25 cellular contexts compared by ENCODE assay signal in genomic region chr9:121672213-121672612, GRCh38. TPM values are rescaled to one million over a fixed set of nuclear protein-coding genes. Genes with fewer than 3 reads are reported as not detected.
DNase-seq lines count a peak whose midpoint lies in the region; ATAC-seq, FAIRE-seq and TF ChIP-seq lines count a peak whose summit lies in the region.
"Had no signal": no experiment of that assay in that cellular context is flagged by ENCODE, and none has a peak within 500 bp of the region (broad histone marks: within the 10 kb centered on the region; RNA-seq: fewer than 3 reads in every experiment).

No MANE protein-coding gene starts in this region.

- no peak for ATAC-seq in right cardiac atrium
- ATAC-seq in stimulated activated naive CD8-positive, alpha-beta T cell treated with anti-CD3 and anti-CD28 coated beads, Interleukin-15, amount 100 ng/mL, for 72 hours = no peak
- ATAC-seq in GM18858 (IDR thresholded peaks at IDR 0.05; ENCODE audit: unreplicated experiment) = no peak
- ATAC-seq: natural killer cell treated with Interleukin-12 subunit alpha and Interleukin-12 subunit beta and Interleukin-15 and Interleukin-18, amount 100 ng/mL, for 72 hours had no signal

- H2BK15ac ChIP-seq in mesenchymal stem cell (ENCODE audit: low read depth, poor library complexity, severe bottlenecking) = no peak overlapping the region

- no peaks in the 10 kb centered on the region for H3K27me3 ChIP-seq in right cardiac atrium (ENCODE audit: control insufficient read depth, insufficient read depth)
- H3K27me3 ChIP-seq in right atrium auricular region = no peaks in the 10 kb centered on the region
- no peaks in the 10 kb centered on the region for H3K27me3 ChIP-seq in mesenchymal stem cell (ENCODE audit: control insufficient read depth in 1 of 2, insufficient read depth in 1 of 2, low read length in 2 of 2)
- H3K27me3 ChIP-seq: hepatocyte had no signal

- peak overlapping the region; percentile 68 for H3K9ac ChIP-seq in mesenchymal stem cell (ENCODE audit: low read length)

- H3K4me3 ChIP-seq in right cardiac atrium (ENCODE audit: low read length) = no peak overlapping the region
- no peak overlapping the region for H3K4me3 ChIP-seq in right atrium auricular region
- no peak overlapping the region for H3K4me3 ChIP-seq in mesenchymal stem cell (ENCODE audit: insufficient read depth in 1 of 2, low read depth in 1 of 2, low read length in 2 of 2)
- H3K4me3 ChIP-seq: hepatocyte, smooth muscle cell had no signal

- no peak for TF ChIP-seq POLR2A in H54 (IDR thresholded peaks at IDR 0.05; ENCODE audit: low read depth, low read length)

- H3K9me3 ChIP-seq in right cardiac atrium (ENCODE audit: control insufficient read depth, low read length) (no peaks in the 10 kb centered on the region), right atrium auricular region (no peaks in the 10 kb centered on the region), mesenchymal stem cell (ENCODE audit: control insufficient read depth, low read length) (no peaks in the 10 kb centered on the region)

- H2AFZ ChIP-seq in mesenchymal stem cell (ENCODE audit: low read depth, low read length) = no peak overlapping the region
- H2AFZ ChIP-seq: hepatocyte had no signal

- intact Hi-C loops in right cardiac atrium (cut with DNase I) = no loop called here

- H3K36me3 ChIP-seq in right atrium auricular region = no peaks in the 10 kb centered on the region
- peaks cover 0 to 2% of the 10 kb centered on the region in 2 experiments for H3K36me3 ChIP-seq in mesenchymal stem cell (ENCODE audit: control insufficient read depth in 1 of 2, insufficient read depth in 2 of 2, low read depth in 1 of 2, low read length in 2 of 2)

- TF ChIP-seq CTCF in right atrium auricular region (IDR thresholded peaks at IDR 0.05) (no peak), brain (conservative IDR thresholded peaks at IDR 0.05) (no peak)

- H4K91ac ChIP-seq in mesenchymal stem cell (ENCODE audit: low read length) = no peak overlapping the region

- no peak overlapping the region for H2BK12ac ChIP-seq in mesenchymal stem cell (ENCODE audit: low read length in 2 of 2)

- peaks cover 21% of the 10 kb centered on the region for H3K79me1 ChIP-seq in mesenchymal stem cell (replicated peaks; ENCODE audit: low read length, poor library complexity, severe bottlenecking)

- peaks cover 21% of the 10 kb centered on the region for H3K4me1 ChIP-seq in right cardiac atrium (ENCODE audit: control insufficient read depth, insufficient read depth, low read length)
- peaks cover 0 to 67% of the 10 kb centered on the region in 2 donors for H3K4me1 ChIP-seq in right atrium auricular region
- peaks cover 24% of the 10 kb centered on the region for H3K4me1 ChIP-seq in mesenchymal stem cell (ENCODE audit: control insufficient read depth, insufficient read depth, low read depth, low read length)

- H3K4me1 Mint-ChIP-seq in brain = peaks cover 57% of the 10 kb centered on the region
- no peaks in the 10 kb centered on the region for H3K4me1 Mint-ChIP-seq in stimulated activated naive CD8-positive, alpha-beta T cell treated with anti-CD3 and anti-CD28 coated beads, Interleukin-15, amount 100 ng/mL, for 72 hours
- no peaks in the 10 kb centered on the region for H3K4me1 Mint-ChIP-seq in activated naive CD8-positive, alpha-beta T cell treated with anti-CD3 and anti-CD28 coated beads for 36 hours
- H3K4me1 Mint-ChIP-seq: CD4-positive, CD25-positive, alpha-beta regulatory T cell; memory B cell had no signal

- H2BK120ac ChIP-seq in mesenchymal stem cell (ENCODE audit: low read depth, low read length) = no peak overlapping the region

- H3K27me3 Mint-ChIP-seq in brain = no peaks in the 10 kb centered on the region
- peaks cover 9% of the 10 kb centered on the region for H3K27me3 Mint-ChIP-seq in stimulated activated naive CD8-positive, alpha-beta T cell treated with anti-CD3 and anti-CD28 coated beads, Interleukin-15, amount 100 ng/mL, for 72 hours
- H3K27me3 Mint-ChIP-seq in activated naive CD8-positive, alpha-beta T cell treated with anti-CD3 and anti-CD28 coated beads for 36 hours = peaks cover 3% of the 10 kb centered on the region

- no peak overlapping the region for H3K14ac ChIP-seq in mesenchymal stem cell (ENCODE audit: low read length in 2 of 2)

- DNase-seq in right cardiac atrium (no peak), right atrium auricular region (ENCODE audit: low spot score) (no peak), mesenchymal stem cell (no peak), H54 (ENCODE audit: insufficient read length, low spot score) (no peak)
- DNase-seq in stimulated activated naive CD8-positive, alpha-beta T cell treated with anti-CD3 and anti-CD28 coated beads, Interleukin-15, amount 100 ng/mL, for 72 hours = no peak
- DNase-seq in activated naive CD8-positive, alpha-beta T cell treated with anti-CD3 and anti-CD28 coated beads for 36 hours = no peak
- DNase-seq: ACHN; activated gamma-delta T cell treated with Interleukin-2 at 50 U/mL for 16 hours; CD4-positive, CD25-positive, alpha-beta regulatory T cell; cerebellar nuclear complex; endodermal cell; islet precursor cell; Karpas-422; NCI-H1092; NCI-H2081; NCI-H526 treated with DMSO at 0.1 percent for 48 hours; SHP77 treated with DMSO at 0.1 percent for 48 hours; stimulated activated CD4-positive, alpha-beta T cell treated with anti-CD3 and anti-CD28 coated beads, Interleukin-4, amount 100 ng/mL, for 24 hours had no signal

- H3K23ac ChIP-seq in mesenchymal stem cell (ENCODE audit: low read length in 2 of 2) = no peak overlapping the region

- H3K27ac ChIP-seq in right cardiac atrium (ENCODE audit: low read length) (peak overlapping the region; percentile 31), right atrium auricular region (no peak overlapping the region), mesenchymal stem cell (ENCODE audit: low read length, poor library complexity, severe bottlenecking) (no peak overlapping the region)
- H3K27ac ChIP-seq: hepatocyte, VCaP had no signal

- no peak overlapping the region for H3K18ac ChIP-seq in mesenchymal stem cell (ENCODE audit: low read depth in 1 of 2, low read length in 2 of 2)

- no peak overlapping the region for H2BK5ac ChIP-seq in mesenchymal stem cell (ENCODE audit: low read depth, low read length, poor library complexity, severe bottlenecking)

- H3K4me2 ChIP-seq in mesenchymal stem cell (ENCODE audit: low read length, poor library complexity, severe bottlenecking) = no peak overlapping the region
- H3K4me2 ChIP-seq: hepatocyte, smooth muscle cell had no signal

- peaks cover 31% of the 10 kb centered on the region for H3K36me3 Mint-ChIP-seq in brain
- H3K36me3 Mint-ChIP-seq in activated naive CD8-positive, alpha-beta T cell treated with anti-CD3 and anti-CD28 coated beads for 36 hours = no peaks in the 10 kb centered on the region
- H3K36me3 Mint-ChIP-seq: CD4-positive, CD25-positive, alpha-beta regulatory T cell; memory B cell; natural killer cell treated with Interleukin-12 subunit alpha and Interleukin-12 subunit beta and Interleukin-15 and Interleukin-18, amount 100 ng/mL, for 72 hours had no signal

- H2AK5ac ChIP-seq in mesenchymal stem cell (ENCODE audit: low read length, severe bottlenecking) = no peak overlapping the region

- H3K27ac Mint-ChIP-seq in brain = peak overlapping the region; percentile 52 to 95 (median 57)
- no peak overlapping the region for H3K27ac Mint-ChIP-seq in stimulated activated naive CD8-positive, alpha-beta T cell treated with anti-CD3 and anti-CD28 coated beads, Interleukin-15, amount 100 ng/mL, for 72 hours
- no peak overlapping the region for H3K27ac Mint-ChIP-seq in activated naive CD8-positive, alpha-beta T cell treated with anti-CD3 and anti-CD28 coated beads for 36 hours
- H3K27ac Mint-ChIP-seq: CD4-positive, CD25-positive, alpha-beta regulatory T cell; endodermal cell; memory B cell; natural killer cell treated with Interleukin-12 subunit alpha and Interleukin-12 subunit beta and Interleukin-15 and Interleukin-18, amount 100 ng/mL, for 72 hours had no signal

- H3K9me3 Mint-ChIP-seq in brain = peaks cover 0 to 3% (median 0%) of the 10 kb centered on the region in 5 experiments
- no peaks in the 10 kb centered on the region for H3K9me3 Mint-ChIP-seq in stimulated activated naive CD8-positive, alpha-beta T cell treated with anti-CD3 and anti-CD28 coated beads, Interleukin-15, amount 100 ng/mL, for 72 hours
- no peaks in the 10 kb centered on the region for H3K9me3 Mint-ChIP-seq in activated naive CD8-positive, alpha-beta T cell treated with anti-CD3 and anti-CD28 coated beads for 36 hours
- H3K9me3 Mint-ChIP-seq: memory B cell; natural killer cell treated with Interleukin-12 subunit alpha and Interleukin-12 subunit beta and Interleukin-15 and Interleukin-18, amount 100 ng/mL, for 72 hours had no signal

- no peak overlapping the region for H4K8ac ChIP-seq in mesenchymal stem cell (ENCODE audit: low read length)

- H3K4me3 Mint-ChIP-seq in brain = peak overlapping the region in 1 of 5 experiments; percentile 45
- no peak overlapping the region for H3K4me3 Mint-ChIP-seq in stimulated activated naive CD8-positive, alpha-beta T cell treated with anti-CD3 and anti-CD28 coated beads, Interleukin-15, amount 100 ng/mL, for 72 hours
- no peak overlapping the region for H3K4me3 Mint-ChIP-seq in activated naive CD8-positive, alpha-beta T cell treated with anti-CD3 and anti-CD28 coated beads for 36 hours
- H3K4me3 Mint-ChIP-seq: CD4-positive, CD25-positive, alpha-beta regulatory T cell; endodermal cell; memory B cell; natural killer cell treated with Interleukin-12 subunit alpha and Interleukin-12 subunit beta and Interleukin-15 and Interleukin-18, amount 100 ng/mL, for 72 hours had no signal

- 75% methylated on average over 7 of the region's 7 CpGs for WGBS in right cardiac atrium
- 93% methylated on average over 7 of the region's 7 CpGs for WGBS in mesenchymal stem cell

- H3K4ac ChIP-seq in mesenchymal stem cell (ENCODE audit: low read depth in 1 of 2, low read length in 2 of 2) = no peak overlapping the region

- no peak for FAIRE-seq in H54 (lab: Jason Lieb, UNC)

RNA-seq across cellular contexts. Expression of gene DAB2IP, which starts 20.8 kb away (rescaled TPM):
- total RNA-seq in right cardiac atrium (10 to 100 TPM; 41.7 to 55.0 (median 42.7) TPM), right atrium auricular region (10 to 100 TPM; 38.0 to 47.0 TPM)
- polyA plus RNA-seq in right cardiac atrium (25.5 TPM), brain (ENCODE audit: insufficient read depth, low read depth, low replicate concordance) (33.1 TPM)
- polyA plus RNA-seq in mesenchymal stem cell (2013, experiment 1 of 2) = 13.7 TPM
- 12.0 TPM for polyA plus RNA-seq in mesenchymal stem cell (2013, experiment 2 of 2)
- under 1 TPM; 0.18 to 0.33 TPM for total RNA-seq in activated naive CD8-positive, alpha-beta T cell treated with anti-CD3 and anti-CD28 coated beads for 36 hours
- total RNA-seq: CD4-positive, CD25-positive, alpha-beta regulatory T cell had no signal
- polyA plus RNA-seq: CD4-positive, CD25-positive, alpha-beta regulatory T cell had no signal

Comparison
In these comparisons a context has a peak if more than half of its experiments do, and no peak if none do; other contexts are left out.
1. H3K27ac Mint-ChIP-seq: peak in brain (5 of 5); none in stimulated activated naive CD8-positive, alpha-beta T cell treated with anti-CD3 and anti-CD28 coated beads, Interleukin-15, amount 100 ng/mL, for 72 hours (0 of 2) and activated naive CD8-positive, alpha-beta T cell treated with anti-CD3 and anti-CD28 coated beads for 36 hours (single experiment).
2. RNA of gene DAB2IP, which starts 20.8 kb away (total RNA-seq): 38.0 to 47.0 TPM in right atrium auricular region and 41.7 to 55.0 TPM in right cardiac atrium; 0.18 to 0.33 TPM in activated naive CD8-positive, alpha-beta T cell treated with anti-CD3 and anti-CD28 coated beads for 36 hours; every median in the first group is over 10 times any median in the second.